ENCODE assay signal across 27 cellular contexts in the genomic region with DNA sequence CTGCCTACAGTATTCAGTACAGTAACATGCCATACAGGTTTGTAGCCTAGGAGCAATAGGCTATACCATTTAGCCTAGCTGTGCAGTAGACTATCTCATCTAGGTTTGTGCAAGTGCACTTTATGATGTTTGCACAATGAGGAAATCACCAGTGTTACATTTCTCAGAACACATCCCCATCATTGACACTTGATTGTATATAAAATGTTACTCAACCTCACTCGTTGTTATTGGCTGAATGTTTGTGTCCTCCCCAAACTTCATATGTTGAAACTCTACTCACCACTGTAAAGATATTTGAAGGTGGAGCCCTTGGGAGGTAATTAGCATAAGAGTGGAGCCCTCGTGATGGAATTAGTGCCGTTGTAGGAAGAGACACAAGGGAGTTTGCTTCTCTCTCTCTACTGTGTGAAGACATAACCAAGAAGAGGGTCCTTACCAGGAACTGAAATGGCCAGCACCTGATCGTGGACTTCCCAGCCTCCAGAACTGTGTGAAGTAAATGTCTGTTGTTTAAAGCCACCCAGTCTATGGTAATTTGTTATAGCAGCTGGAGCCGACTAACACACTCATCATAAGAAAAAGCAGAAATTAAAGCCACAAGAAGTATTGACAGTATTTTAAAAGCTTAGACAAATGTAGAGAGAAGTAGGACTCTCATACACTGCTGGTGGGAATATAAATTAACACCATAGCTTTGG. TPM values are rescaled to one million over a fixed set of nuclear protein-coding genes. Genes with fewer than 3 reads are reported as not detected.
A peak's percentile ranks its signal among the peaks of the same experiment; 100 is the strongest.
DNase-seq lines count a peak whose midpoint lies in the region; ATAC-seq, FAIRE-seq and TF ChIP-seq lines count a peak whose summit lies in the region.
"Had no signal": no experiment of that assay in that cellular context is flagged by ENCODE, and none has a peak within 500 bp of the region (broad histone marks: within the 10 kb centered on the region; RNA-seq: fewer than 3 reads in every experiment).

No MANE protein-coding gene starts in this region.

- no TSS peak for BruUV-seq in K562 (replicated peaks; lab: Mats Ljungman, UMichigan)

- no peak overlapping the region for H3K4me2 ChIP-seq in K562 (ENCODE audit: insufficient read depth, low read length)

- H3K9me1 ChIP-seq in K562 (ENCODE audit: control insufficient read depth, insufficient read depth, low read length), result no peaks in the 10 kb centered on the region

- no peak for TF ChIP-seq POLR2A in K562 (conservative IDR thresholded peaks at IDR 0.05)

- H3K4me1 Mint-ChIP-seq in CD4-positive, alpha-beta T cell (ENCODE audit: low read depth), result peaks cover 21% of the 10 kb centered on the region
- H3K4me1 Mint-ChIP-seq in naive thymus-derived CD4-positive, alpha-beta T cell, result peaks cover 10 to 35% (median 18%) of the 10 kb centered on the region in 7 donors
- H3K4me1 Mint-ChIP-seq in activated CD8-positive, alpha-beta memory T cell treated with anti-CD3 and anti-CD28 coated beads, Interleukin-2, amount 10 ng/mL, durations not matched to agents 7 days and 5 days, result peaks cover 18% of the 10 kb centered on the region

- H3K36me3 ChIP-seq in K562 (ENCODE audit: control insufficient read depth, insufficient read depth, low read length), result no peaks in the 10 kb centered on the region
- H3K36me3 ChIP-seq in naive thymus-derived CD4-positive, alpha-beta T cell (ENCODE audit: control insufficient read depth in 2 of 3, insufficient read depth in 3 of 3, low read length in 3 of 3), result peaks cover 0 to 5% (median 0%) of the 10 kb centered on the region in 3 experiments
- H3K36me3 ChIP-seq: colonic mucosa, gastroesophageal sphincter had no signal

- H3K79me2 ChIP-seq in K562 (ENCODE audit: control insufficient read depth, insufficient read depth, low read length), result peaks cover 13% of the 10 kb centered on the region

- no peak overlapping the region for H3K4me3 ChIP-seq in K562
- H3K4me3 ChIP-seq in naive thymus-derived CD4-positive, alpha-beta T cell (ENCODE audit: low read length), result no peak overlapping the region
- H3K4me3 ChIP-seq: colonic mucosa, gastroesophageal sphincter had no signal

- intact Hi-C loops in CD4-positive, alpha-beta T cell (cut with DNase I, micrococcal nuclease), result no loop called here
- intact Hi-C loops in K562 (cut with micrococcal nuclease), result loop anchor here (5.0 kb wide), 1 partner anchor 147 kb away; no protein-coding TSS in a partner anchor
- intact Hi-C loops in naive thymus-derived CD4-positive, alpha-beta T cell (cut with micrococcal nuclease), result no loop called here

- no peak for DNase-seq in CD4-positive, alpha-beta T cell
- peak; percentile 58 for DNase-seq in KBM-7
- DNase-seq in NOMO-1 treated with DMSO at 0.1 percent for 48 hours (lab: John Stamatoyannopoulos, UW; ENCODE audit: unreplicated experiment), result peak; percentile 78
- no peak for DNase-seq in K562 (ENCODE audit: extremely low read depth in 1 of 4, low spot score in 3 of 4)
- DNase-seq in glomerular visceral epithelial cell (ENCODE audit: extremely low spot score), result no peak
- no peak for DNase-seq in naive thymus-derived CD4-positive, alpha-beta T cell
- DNase-seq in effector CD8-positive, alpha-beta T cell (lab: John Stamatoyannopoulos, UW), result no peak
- no peak for DNase-seq in activated CD8-positive, alpha-beta memory T cell treated with anti-CD3 and anti-CD28 coated beads, Interleukin-2, amount 10 ng/mL, durations not matched to agents 7 days and 5 days
- DNase-seq: activated CD4-positive, alpha-beta T cell treated with anti-CD3 and anti-CD28 coated beads for 48 hours; anterior cingulate cortex; CD4-positive, CD25-positive, alpha-beta regulatory T cell; colonic mucosa; endodermal cell; HCEC 1CT; left ventricle myocardium superior; NCI-H146; NCI-H774; trophoblast cell had no signal

- peaks cover 17 to 26% of the 10 kb centered on the region in 2 experiments for H3K4me1 ChIP-seq in K562 (replicated peaks in 1 of 2; ENCODE audit: control insufficient read depth in 2 of 2, insufficient read depth in 2 of 2, low read length in 2 of 2)
- no peaks in the 10 kb centered on the region for H3K4me1 ChIP-seq in naive thymus-derived CD4-positive, alpha-beta T cell (ENCODE audit: control insufficient read depth in 2 of 2, insufficient read depth in 2 of 2, low read length in 2 of 2)

- H2AFZ ChIP-seq in K562 (ENCODE audit: low read depth, low read length), result peak overlapping the region; percentile 61
- H2AFZ ChIP-seq: parathyroid adenoma had no signal

- POLR2A ChIA-PET in CD4-positive, alpha-beta T cell (lab: Charles Lee), result interaction anchor here (1.2 kb wide), 1 partner anchor 278 kb away, joined by 3 read pairs; a partner anchor contains a TSS
- POLR2A ChIA-PET in K562 (lab: Yijun Ruan, JAX), result interaction anchor here (0.6 kb wide), 1 partner anchor 278 kb away, joined by 3 read pairs; no protein-coding TSS in a partner anchor
- POLR2A ChIA-PET in naive thymus-derived CD4-positive, alpha-beta T cell (lab: Charles Lee), result no interaction called here

- no peaks in the 10 kb centered on the region for H3K27me3 Mint-ChIP-seq in CD4-positive, alpha-beta T cell
- peaks cover 0 to 9% (median 0%) of the 10 kb centered on the region in 5 donors for H3K27me3 Mint-ChIP-seq in naive thymus-derived CD4-positive, alpha-beta T cell
- no peaks in the 10 kb centered on the region for H3K27me3 Mint-ChIP-seq in activated CD8-positive, alpha-beta memory T cell treated with anti-CD3 and anti-CD28 coated beads, Interleukin-2, amount 10 ng/mL, durations not matched to agents 7 days and 5 days
- H3K27me3 Mint-ChIP-seq: activated naive CD4-positive, alpha-beta T cell treated with anti-CD3 and anti-CD28 coated beads, Interleukin-2, amount 50 U/mL, for 24 hours; IgD-negative memory B cell had no signal

- peak; percentile 61 for FAIRE-seq in K562 (lab: Jason Lieb, UNC)
- FAIRE-seq: islet of Langerhans, RCC 7860 had no signal

- H3K9me3 ChIP-seq in CD4-positive, alpha-beta T cell (ENCODE audit: control insufficient read depth, low read length), result no peaks in the 10 kb centered on the region
- no peaks in the 10 kb centered on the region for H3K9me3 ChIP-seq in K562 (replicated peaks; ENCODE audit: control insufficient read depth, insufficient read depth, low read depth, low read length)
- no peaks in the 10 kb centered on the region for H3K9me3 ChIP-seq in naive thymus-derived CD4-positive, alpha-beta T cell (ENCODE audit: control insufficient read depth in 2 of 3, low read length in 3 of 3)
- H3K9me3 ChIP-seq: colonic mucosa, gastroesophageal sphincter had no signal

- TF ChIP-seq RAD21 in K562 (CRISPR knock-in tag; conservative IDR thresholded peaks at IDR 0.05 in 1 of 2, IDR thresholded peaks at IDR 0.05 in 1 of 2), result no peak

- ATAC-seq in CD4-positive, alpha-beta T cell (ENCODE audit: poor library complexity), result no peak
- no peak for ATAC-seq in K562
- no peak for ATAC-seq in naive thymus-derived CD4-positive, alpha-beta T cell
- no peak for ATAC-seq in activated CD8-positive, alpha-beta memory T cell treated with anti-CD3 and anti-CD28 coated beads, Interleukin-2, amount 10 ng/mL, durations not matched to agents 7 days and 5 days
- ATAC-seq: gastroesophageal sphincter, left ventricle myocardium superior, sciatic nerve had no signal

- in situ Hi-C loops in KBM-7 (cut with MboI; ENCODE audit: low pct_unique_long_range_greater_than_20kb, low sequenced_read_pairs), result no loop called here
- in situ Hi-C loops in K562 (cut with MboI), result no loop called here

- WGBS in K562 (ENCODE audit: insufficient coverage, low coverage, missing lambda C conversion rate), result 30% methylated on average over 5 of the region's 5 CpGs

- no peaks in the 10 kb centered on the region for H3K9me3 Mint-ChIP-seq in CD4-positive, alpha-beta T cell
- H3K9me3 Mint-ChIP-seq in naive thymus-derived CD4-positive, alpha-beta T cell, result peaks cover 0 to 7% (median 0%) of the 10 kb centered on the region in 11 donors
- H3K9me3 Mint-ChIP-seq in activated CD8-positive, alpha-beta memory T cell treated with anti-CD3 and anti-CD28 coated beads, Interleukin-2, amount 10 ng/mL, durations not matched to agents 7 days and 5 days (ENCODE audit: low read depth), result no peaks in the 10 kb centered on the region
- H3K9me3 Mint-ChIP-seq: activated naive CD4-positive, alpha-beta T cell treated with anti-CD3 and anti-CD28 coated beads, Interleukin-2, amount 50 U/mL, for 24 hours; endodermal cell; IgD-negative memory B cell had no signal

- H3K27ac ChIP-seq in CD4-positive, alpha-beta T cell (ENCODE audit: low read depth, low read length), result no peak overlapping the region
- no peak overlapping the region for H3K27ac ChIP-seq in K562 (ENCODE audit: extremely low read depth, low read depth, low read length)
- H3K27ac ChIP-seq in naive thymus-derived CD4-positive, alpha-beta T cell (ENCODE audit: low read depth, low read length), result no peak overlapping the region
- H3K27ac ChIP-seq: colonic mucosa, gastroesophageal sphincter, parathyroid adenoma, VCaP had no signal

- H3K27ac Mint-ChIP-seq in CD4-positive, alpha-beta T cell, result no peak overlapping the region
- H3K27ac Mint-ChIP-seq in naive thymus-derived CD4-positive, alpha-beta T cell, result no peak overlapping the region
- H3K27ac Mint-ChIP-seq in activated CD8-positive, alpha-beta memory T cell treated with anti-CD3 and anti-CD28 coated beads, Interleukin-2, amount 10 ng/mL, durations not matched to agents 7 days and 5 days, result no peak overlapping the region
- H3K27ac Mint-ChIP-seq: CD4-positive, CD25-positive, alpha-beta regulatory T cell; endodermal cell; nephron had no signal

- no peak for TF ChIP-seq CTCF in CD4-positive, alpha-beta T cell (IDR thresholded peaks at IDR 0.05)
- no peak for TF ChIP-seq CTCF in K562 (IDR thresholded peaks at IDR 0.05 in 2 of 3, conservative IDR thresholded peaks at IDR 0.05 in 1 of 3; ENCODE audit: insufficient read depth in 2 of 3, low read depth in 1 of 3, low read length in 3 of 3)

- CTCF ChIA-PET in CD4-positive, alpha-beta T cell (lab: Charles Lee), result interaction anchor here (1.0 kb wide), 1 partner anchor 45 kb away, joined by 3 read pairs; no protein-coding TSS in a partner anchor
- CTCF ChIA-PET in K562 (lab: Yijun Ruan, JAX; ENCODE audit: low intra/inter-chr PET ratio), result interaction anchor here (0.5 kb wide), 1 partner anchor 116 kb away, joined by 3 read pairs; no protein-coding TSS in a partner anchor
- CTCF ChIA-PET in naive thymus-derived CD4-positive, alpha-beta T cell (lab: Charles Lee), result interaction anchor here (0.7 kb wide), 1 partner anchor 32 kb away, joined by 4 read pairs; no protein-coding TSS in a partner anchor
- CTCF ChIA-PET in activated CD8-positive, alpha-beta memory T cell treated with anti-CD3 and anti-CD28 coated beads, Interleukin-2, amount 10 ng/mL, durations not matched to agents 7 days and 5 days (lab: Charles Lee), result interaction anchor here (1.3 kb wide), 1 partner anchor 320 kb away, joined by 4 read pairs; no protein-coding TSS in a partner anchor

- no peak for TF ChIP-seq EP300 in K562 (IDR thresholded peaks at IDR 0.05; ENCODE audit: low read length)

- H3K27me3 ChIP-seq in CD4-positive, alpha-beta T cell (ENCODE audit: control insufficient read depth, insufficient read depth, low read length), result no peaks in the 10 kb centered on the region
- H3K27me3 ChIP-seq in K562 (ENCODE audit: control insufficient read depth in 2 of 2, insufficient read depth in 2 of 2, low read length in 2 of 2), result no peaks in the 10 kb centered on the region
- no peaks in the 10 kb centered on the region for H3K27me3 ChIP-seq in naive thymus-derived CD4-positive, alpha-beta T cell (ENCODE audit: control insufficient read depth in 2 of 2, insufficient read depth in 2 of 2, low read length in 2 of 2)
- H3K27me3 ChIP-seq: colonic mucosa, gastroesophageal sphincter had no signal

- peak overlapping the region; percentile 23 for H3K4me3 Mint-ChIP-seq in CD4-positive, alpha-beta T cell
- H3K4me3 Mint-ChIP-seq in naive thymus-derived CD4-positive, alpha-beta T cell, result no peak overlapping the region
- H3K4me3 Mint-ChIP-seq in activated CD8-positive, alpha-beta memory T cell treated with anti-CD3 and anti-CD28 coated beads, Interleukin-2, amount 10 ng/mL, durations not matched to agents 7 days and 5 days, result no peak overlapping the region
- H3K4me3 Mint-ChIP-seq: activated naive CD4-positive, alpha-beta T cell treated with anti-CD3 and anti-CD28 coated beads, Interleukin-2, amount 50 U/mL, for 24 hours; endodermal cell had no signal

- H3K9ac ChIP-seq in K562 (ENCODE audit: insufficient read depth in 1 of 2, low read depth in 2 of 2, low read length in 2 of 2), result no peak overlapping the region
- H3K9ac ChIP-seq: parathyroid adenoma had no signal

- peaks cover 16% of the 10 kb centered on the region for H3K36me3 Mint-ChIP-seq in CD4-positive, alpha-beta T cell (ENCODE audit: low read depth)
- peaks cover 0 to 8% (median 0%) of the 10 kb centered on the region in 5 donors for H3K36me3 Mint-ChIP-seq in naive thymus-derived CD4-positive, alpha-beta T cell
- peaks cover 6% of the 10 kb centered on the region for H3K36me3 Mint-ChIP-seq in activated CD8-positive, alpha-beta memory T cell treated with anti-CD3 and anti-CD28 coated beads, Interleukin-2, amount 10 ng/mL, durations not matched to agents 7 days and 5 days
- H3K36me3 Mint-ChIP-seq: activated naive CD4-positive, alpha-beta T cell treated with anti-CD3 and anti-CD28 coated beads, Interleukin-2, amount 50 U/mL, for 24 hours; IgD-negative memory B cell had no signal

- peaks cover 4% of the 10 kb centered on the region; the same call in 1 of the 2 replicates for H4K20me1 ChIP-seq in K562 (replicated peaks; ENCODE audit: control insufficient read depth, insufficient read depth, low read length)

RNA-seq across cellular contexts. Expression of a gene that starts 3.2 kb away (rescaled TPM):
- 100 to 1,000 TPM; 203 to 208 TPM for total RNA-seq in CD4-positive, alpha-beta T cell
- 259 and 607 TPM in 2 replicates for total RNA-seq in K562 (2011; cell fraction: chromatin; rRNA removed; ENCODE audit: low replicate concordance)
- 97.6 and 127 TPM in 2 replicates for total RNA-seq in K562 (2011; cell fraction: nucleolus; rRNA removed)
- 277 and 397 TPM in 2 replicates for total RNA-seq in K562 (2011; cell fraction: nucleoplasm; rRNA removed)
- total RNA-seq in K562 (2014; rRNA removed) (29.3 and 32.5 TPM in 2 replicates), K562 (2014; rRNA removed; fragmentation: Illumina TruSeq; extraction: Trizol) (71.9 and 82.3 TPM in 2 replicates), K562 (2015; rRNA removed; fragmentation: Illumina TruSeq; extraction: Trizol) (70.1 and 70.8 TPM in 2 replicates), K562 (2021) (76.9 and 90.3 TPM in 2 replicates)
- polyA plus RNA-seq in K562 (2011; rRNA removed) (45.8 and 48.0 TPM in 2 replicates), K562 (2014; fragmentation: Illumina TruSeq; extraction: Trizol) (34.0 and 36.9 TPM in 2 replicates), K562 (2014; fragmentation: Nextera tagmentation; extraction: Ambion mirVana) (10 to 100 TPM; 13.4 to 22.0 TPM), K562 (2014; rRNA removed) (25.7 and 26.8 TPM in 2 replicates)
- 26.1 and 36.3 TPM in 2 replicates for polyA plus RNA-seq in K562 (2011; cell fraction: cytosol; rRNA removed)
- 102 and 117 TPM in 2 replicates for polyA plus RNA-seq in K562 (2011; cell fraction: nucleus; rRNA removed)
- 29.2 and 39.4 TPM in 2 replicates for polyA plus RNA-seq in K562 (2012)
- 279 and 322 TPM in 2 replicates for polyA minus RNA-seq in K562 (2011; rRNA and poly(A)+ RNA removed)
- 59.1 and 73.6 TPM in 2 replicates for polyA minus RNA-seq in K562 (2011; cell fraction: cytosol; rRNA and poly(A)+ RNA removed)
- 174 and 313 TPM in 2 replicates for polyA minus RNA-seq in K562 (2011; cell fraction: nucleus; rRNA and poly(A)+ RNA removed)
- total RNA-seq in naive thymus-derived CD4-positive, alpha-beta T cell, result 100 to 1,000 TPM in 4 of 5 experiments, 10 to 100 TPM in 1; 94.0 to 283 (median 180) TPM
- 10 to 100 TPM in 1 of 2 donors, 1 to 10 TPM in 1; 8.3 to 12.9 TPM for polyA plus RNA-seq in naive thymus-derived CD4-positive, alpha-beta T cell
- 10 to 100 TPM; 65.1 to 74.4 TPM for total RNA-seq in activated CD8-positive, alpha-beta memory T cell treated with anti-CD3 and anti-CD28 coated beads, Interleukin-2, amount 10 ng/mL, durations not matched to agents 7 days and 5 days

Comparison
In these comparisons a context has a peak if more than half of its experiments do, and no peak if none do; other contexts are left out.
1. DNase-seq: peak in KBM-7 (single experiment) and NOMO-1 treated with DMSO at 0.1 percent for 48 hours (single experiment); none in CD4-positive, alpha-beta T cell (0 of 10), K562 (0 of 4), glomerular visceral epithelial cell (single experiment), naive thymus-derived CD4-positive, alpha-beta T cell (0 of 9), effector CD8-positive, alpha-beta T cell (single experiment) and activated CD8-positive, alpha-beta memory T cell treated with anti-CD3 and anti-CD28 coated beads, Interleukin-2, amount 10 ng/mL, durations not matched to agents 7 days and 5 days (single experiment).